11 cellular contexts compared by ENCODE assay signal in the genomic region with DNA sequence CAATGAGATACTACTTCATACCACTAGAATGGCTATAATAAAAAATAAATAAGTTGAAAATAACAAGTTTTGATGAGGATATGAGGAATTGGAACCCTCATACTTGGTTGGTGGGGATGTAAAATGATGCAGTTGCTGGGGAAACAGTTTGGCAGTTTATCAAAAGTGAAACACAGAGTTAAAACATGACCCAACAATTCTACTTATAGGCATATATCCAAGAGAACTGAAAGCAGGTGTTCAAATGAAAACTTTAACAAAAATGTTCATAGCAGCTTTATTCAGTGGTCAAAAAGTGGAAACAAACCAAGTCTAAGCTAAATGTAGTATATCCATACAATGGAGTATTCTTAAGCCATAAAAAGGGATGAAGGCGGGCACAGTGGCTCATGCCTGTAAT.
DNase-seq lines count a peak whose midpoint lies in the region; ATAC-seq lines count a peak whose summit lies in the region.
"Had no signal": no experiment of that assay in that cellular context is flagged by ENCODE, and none has a peak within 500 bp of the region (broad histone marks: within the 10 kb centered on the region; RNA-seq: fewer than 3 reads in every experiment).

No MANE protein-coding gene starts in this region.

- DNase-seq in activated T-cell treated with anti-CD3 and anti-CD28 coated beads, Interleukin-2, amount 50 U/mL, for 1 hour, result no peak
- DNase-seq in SIG-M5 treated with dmso at 0.1 percent for 504 hours (lab: John Stamatoyannopoulos, UW; ENCODE audit: unreplicated experiment) (no peak), NCI-H1694 (lab: John Stamatoyannopoulos, UW) (no peak), kidney tubule cell (ENCODE audit: low spot score) (no peak)
- DNase-seq: activated CD4-positive, alpha-beta T cell treated with anti-CD3 and anti-CD28 coated beads, Interleukin-2, amount 10 ng/mL, durations not matched to agents 7 days and 5 days; dorsolateral prefrontal cortex; NCI-H146; NCI-H526 had no signal

- ATAC-seq in GM19043 (IDR thresholded peaks at IDR 0.05; ENCODE audit: low read depth, unreplicated experiment) (peak; percentile 70), HG02571 (IDR thresholded peaks at IDR 0.05; ENCODE audit: unreplicated experiment) (peak; percentile 56), HG03175 (IDR thresholded peaks at IDR 0.05; ENCODE audit: unreplicated experiment) (peak; percentile 86)
